Comparison of ENCODE assay signal across 1 cellular context in the genomic region with DNA sequence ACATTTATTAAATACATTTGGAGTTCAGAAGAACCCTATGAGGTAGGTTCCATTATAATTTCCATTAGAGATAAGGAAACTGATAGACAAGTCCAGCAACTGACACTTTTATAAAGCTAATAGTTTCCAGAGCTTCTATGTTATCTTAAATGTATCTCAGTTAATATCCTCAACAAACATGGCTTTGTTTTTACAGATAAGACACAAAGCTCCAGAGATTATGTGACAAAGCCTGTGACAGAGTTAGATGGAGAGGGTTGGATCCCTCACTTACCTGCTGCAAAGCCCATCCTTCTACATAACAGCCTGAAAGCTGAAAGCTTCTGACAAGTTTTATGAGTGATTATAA.
A peak's percentile ranks its signal among the peaks of the same experiment; 100 is the strongest.
TF ChIP-seq lines count a peak whose summit lies in the region.

No MANE protein-coding gene starts in this region.

TF ChIP-seq in HepG2, 621 proteins besides CTCF, POLR2A, EP300 and RAD21 (continued from another document and continues in another):
- TF ChIP-seq, protein P1, sequence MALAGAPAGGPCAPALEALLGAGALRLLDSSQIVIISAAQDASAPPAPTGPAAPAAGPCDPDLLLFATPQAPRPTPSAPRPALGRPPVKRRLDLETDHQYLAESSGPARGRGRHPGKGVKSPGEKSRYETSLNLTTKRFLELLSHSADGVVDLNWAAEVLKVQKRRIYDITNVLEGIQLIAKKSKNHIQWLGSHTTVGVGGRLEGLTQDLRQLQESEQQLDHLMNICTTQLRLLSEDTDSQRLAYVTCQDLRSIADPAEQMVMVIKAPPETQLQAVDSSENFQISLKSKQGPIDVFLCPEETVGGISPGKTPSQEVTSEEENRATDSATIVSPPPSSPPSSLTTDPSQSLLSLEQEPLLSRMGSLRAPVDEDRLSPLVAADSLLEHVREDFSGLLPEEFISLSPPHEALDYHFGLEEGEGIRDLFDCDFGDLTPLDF (CRISPR knock-in tag; IDR thresholded peaks at IDR 0.05), result no peak
- TF ChIP-seq ZNF430 (CRISPR knock-in tag; IDR thresholded peaks at IDR 0.05) (0 out of 2 replicates have a peak, but pooled peaks have one; percentile 10), ZSCAN31 (CRISPR knock-in tag; IDR thresholded peaks at IDR 0.05; ENCODE audit: low read depth) (peak; percentile 31; the same call in 1 of the 2 replicates), JUN (CRISPR knock-in tag; IDR thresholded peaks at IDR 0.05) (no peak), RFX5 (IDR thresholded peaks at IDR 0.05; ENCODE audit: low read depth, low read length) (no peak), TP53 (CRISPR knock-in tag; conservative IDR thresholded peaks at IDR 0.05) (no peak), ATRX (CRISPR knock-in tag; IDR thresholded peaks at IDR 0.05; ENCODE audit: borderline replicate concordance) (no peak), LCORL (IDR thresholded peaks at IDR 0.05) (no peak), LCORL (CRISPR knock-in tag; IDR thresholded peaks at IDR 0.05) (no peak), SMYD3 (CRISPR knock-in tag; IDR thresholded peaks at IDR 0.05) (0 out of 2 replicates have a peak, but pooled peaks have one; percentile 10), TMF1 (CRISPR knock-in tag; IDR thresholded peaks at IDR 0.05; ENCODE audit: low read depth) (no peak), ZNF547 (CRISPR knock-in tag; IDR thresholded peaks at IDR 0.05) (no peak), TRIM24 (CRISPR knock-in tag; IDR thresholded peaks at IDR 0.05) (no peak), ZFP41 (CRISPR knock-in tag; IDR thresholded peaks at IDR 0.05; ENCODE audit: borderline replicate concordance) (no peak), SP5 (CRISPR knock-in tag; IDR thresholded peaks at IDR 0.05; ENCODE audit: borderline replicate concordance, low read depth) (no peak), ZNF644 (CRISPR knock-in tag; IDR thresholded peaks at IDR 0.05; ENCODE audit: low read depth) (no peak), ELF4 (CRISPR knock-in tag; IDR thresholded peaks at IDR 0.05; ENCODE audit: borderline replicate concordance) (0 out of 2 replicates have a peak, but pooled peaks have one; percentile 14), HMG20B (CRISPR knock-in tag; conservative IDR thresholded peaks at IDR 0.05) (no peak), ZNF772 (CRISPR knock-in tag; IDR thresholded peaks at IDR 0.05) (0 out of 2 replicates have a peak, but pooled peaks have one; percentile 2), TAF1 (CRISPR knock-in tag; IDR thresholded peaks at IDR 0.05) (no peak), HOXA7 (CRISPR knock-in tag; IDR thresholded peaks at IDR 0.05) (no peak), ZNF777 (CRISPR knock-in tag; IDR thresholded peaks at IDR 0.05) (0 out of 2 replicates have a peak, but pooled peaks have one; percentile 9)
- TF ChIP-seq, protein P2, sequence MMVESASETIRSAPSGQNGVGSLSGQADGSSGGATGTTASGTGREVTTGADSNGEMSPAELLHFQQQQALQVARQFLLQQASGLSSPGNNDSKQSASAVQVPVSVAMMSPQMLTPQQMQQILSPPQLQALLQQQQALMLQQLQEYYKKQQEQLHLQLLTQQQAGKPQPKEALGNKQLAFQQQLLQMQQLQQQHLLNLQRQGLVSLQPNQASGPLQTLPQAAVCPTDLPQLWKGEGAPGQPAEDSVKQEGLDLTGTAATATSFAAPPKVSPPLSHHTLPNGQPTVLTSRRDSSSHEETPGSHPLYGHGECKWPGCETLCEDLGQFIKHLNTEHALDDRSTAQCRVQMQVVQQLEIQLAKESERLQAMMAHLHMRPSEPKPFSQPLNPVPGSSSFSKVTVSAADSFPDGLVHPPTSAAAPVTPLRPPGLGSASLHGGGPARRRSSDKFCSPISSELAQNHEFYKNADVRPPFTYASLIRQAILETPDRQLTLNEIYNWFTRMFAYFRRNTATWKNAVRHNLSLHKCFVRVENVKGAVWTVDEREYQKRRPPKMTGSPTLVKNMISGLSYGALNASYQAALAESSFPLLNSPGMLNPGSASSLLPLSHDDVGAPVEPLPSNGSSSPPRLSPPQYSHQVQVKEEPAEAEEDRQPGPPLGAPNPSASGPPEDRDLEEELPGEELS (CRISPR knock-in tag; IDR thresholded peaks at IDR 0.05), result no peak
- TF ChIP-seq, protein P3, sequence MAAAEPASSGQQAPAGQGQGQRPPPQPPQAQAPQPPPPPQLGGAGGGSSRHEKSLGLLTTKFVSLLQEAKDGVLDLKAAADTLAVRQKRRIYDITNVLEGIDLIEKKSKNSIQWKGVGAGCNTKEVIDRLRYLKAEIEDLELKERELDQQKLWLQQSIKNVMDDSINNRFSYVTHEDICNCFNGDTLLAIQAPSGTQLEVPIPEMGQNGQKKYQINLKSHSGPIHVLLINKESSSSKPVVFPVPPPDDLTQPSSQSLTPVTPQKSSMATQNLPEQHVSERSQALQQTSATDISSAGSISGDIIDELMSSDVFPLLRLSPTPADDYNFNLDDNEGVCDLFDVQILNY (CRISPR knock-in tag; conservative IDR thresholded peaks at IDR 0.05), result no peak
- TF ChIP-seq, protein P4, sequence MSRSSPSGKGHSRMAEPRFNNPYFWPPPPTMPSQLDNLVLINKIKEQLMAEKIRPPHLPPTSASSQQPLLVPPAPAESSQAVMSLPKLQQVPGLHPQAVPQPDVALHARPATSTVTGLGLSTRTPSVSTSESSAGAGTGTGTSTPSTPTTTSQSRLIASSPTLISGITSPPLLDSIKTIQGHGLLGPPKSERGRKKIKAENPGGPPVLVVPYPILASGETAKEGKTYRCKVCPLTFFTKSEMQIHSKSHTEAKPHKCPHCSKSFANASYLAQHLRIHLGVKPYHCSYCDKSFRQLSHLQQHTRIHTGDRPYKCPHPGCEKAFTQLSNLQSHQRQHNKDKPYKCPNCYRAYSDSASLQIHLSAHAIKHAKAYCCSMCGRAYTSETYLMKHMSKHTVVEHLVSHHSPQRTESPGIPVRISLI (CRISPR knock-in tag; IDR thresholded peaks at IDR 0.05; ENCODE audit: borderline replicate concordance), result no peak
- TF ChIP-seq, protein P5, sequence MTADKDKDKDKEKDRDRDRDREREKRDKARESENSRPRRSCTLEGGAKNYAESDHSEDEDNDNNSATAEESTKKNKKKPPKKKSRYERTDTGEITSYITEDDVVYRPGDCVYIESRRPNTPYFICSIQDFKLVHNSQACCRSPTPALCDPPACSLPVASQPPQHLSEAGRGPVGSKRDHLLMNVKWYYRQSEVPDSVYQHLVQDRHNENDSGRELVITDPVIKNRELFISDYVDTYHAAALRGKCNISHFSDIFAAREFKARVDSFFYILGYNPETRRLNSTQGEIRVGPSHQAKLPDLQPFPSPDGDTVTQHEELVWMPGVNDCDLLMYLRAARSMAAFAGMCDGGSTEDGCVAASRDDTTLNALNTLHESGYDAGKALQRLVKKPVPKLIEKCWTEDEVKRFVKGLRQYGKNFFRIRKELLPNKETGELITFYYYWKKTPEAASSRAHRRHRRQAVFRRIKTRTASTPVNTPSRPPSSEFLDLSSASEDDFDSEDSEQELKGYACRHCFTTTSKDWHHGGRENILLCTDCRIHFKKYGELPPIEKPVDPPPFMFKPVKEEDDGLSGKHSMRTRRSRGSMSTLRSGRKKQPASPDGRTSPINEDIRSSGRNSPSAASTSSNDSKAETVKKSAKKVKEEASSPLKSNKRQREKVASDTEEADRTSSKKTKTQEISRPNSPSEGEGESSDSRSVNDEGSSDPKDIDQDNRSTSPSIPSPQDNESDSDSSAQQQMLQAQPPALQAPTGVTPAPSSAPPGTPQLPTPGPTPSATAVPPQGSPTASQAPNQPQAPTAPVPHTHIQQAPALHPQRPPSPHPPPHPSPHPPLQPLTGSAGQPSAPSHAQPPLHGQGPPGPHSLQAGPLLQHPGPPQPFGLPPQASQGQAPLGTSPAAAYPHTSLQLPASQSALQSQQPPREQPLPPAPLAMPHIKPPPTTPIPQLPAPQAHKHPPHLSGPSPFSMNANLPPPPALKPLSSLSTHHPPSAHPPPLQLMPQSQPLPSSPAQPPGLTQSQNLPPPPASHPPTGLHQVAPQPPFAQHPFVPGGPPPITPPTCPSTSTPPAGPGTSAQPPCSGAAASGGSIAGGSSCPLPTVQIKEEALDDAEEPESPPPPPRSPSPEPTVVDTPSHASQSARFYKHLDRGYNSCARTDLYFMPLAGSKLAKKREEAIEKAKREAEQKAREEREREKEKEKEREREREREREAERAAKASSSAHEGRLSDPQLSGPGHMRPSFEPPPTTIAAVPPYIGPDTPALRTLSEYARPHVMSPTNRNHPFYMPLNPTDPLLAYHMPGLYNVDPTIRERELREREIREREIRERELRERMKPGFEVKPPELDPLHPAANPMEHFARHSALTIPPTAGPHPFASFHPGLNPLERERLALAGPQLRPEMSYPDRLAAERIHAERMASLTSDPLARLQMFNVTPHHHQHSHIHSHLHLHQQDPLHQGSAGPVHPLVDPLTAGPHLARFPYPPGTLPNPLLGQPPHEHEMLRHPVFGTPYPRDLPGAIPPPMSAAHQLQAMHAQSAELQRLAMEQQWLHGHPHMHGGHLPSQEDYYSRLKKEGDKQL (CRISPR knock-in tag; IDR thresholded peaks at IDR 0.05; ENCODE audit: low read depth), result no peak
- TF ChIP-seq, protein P6, sequence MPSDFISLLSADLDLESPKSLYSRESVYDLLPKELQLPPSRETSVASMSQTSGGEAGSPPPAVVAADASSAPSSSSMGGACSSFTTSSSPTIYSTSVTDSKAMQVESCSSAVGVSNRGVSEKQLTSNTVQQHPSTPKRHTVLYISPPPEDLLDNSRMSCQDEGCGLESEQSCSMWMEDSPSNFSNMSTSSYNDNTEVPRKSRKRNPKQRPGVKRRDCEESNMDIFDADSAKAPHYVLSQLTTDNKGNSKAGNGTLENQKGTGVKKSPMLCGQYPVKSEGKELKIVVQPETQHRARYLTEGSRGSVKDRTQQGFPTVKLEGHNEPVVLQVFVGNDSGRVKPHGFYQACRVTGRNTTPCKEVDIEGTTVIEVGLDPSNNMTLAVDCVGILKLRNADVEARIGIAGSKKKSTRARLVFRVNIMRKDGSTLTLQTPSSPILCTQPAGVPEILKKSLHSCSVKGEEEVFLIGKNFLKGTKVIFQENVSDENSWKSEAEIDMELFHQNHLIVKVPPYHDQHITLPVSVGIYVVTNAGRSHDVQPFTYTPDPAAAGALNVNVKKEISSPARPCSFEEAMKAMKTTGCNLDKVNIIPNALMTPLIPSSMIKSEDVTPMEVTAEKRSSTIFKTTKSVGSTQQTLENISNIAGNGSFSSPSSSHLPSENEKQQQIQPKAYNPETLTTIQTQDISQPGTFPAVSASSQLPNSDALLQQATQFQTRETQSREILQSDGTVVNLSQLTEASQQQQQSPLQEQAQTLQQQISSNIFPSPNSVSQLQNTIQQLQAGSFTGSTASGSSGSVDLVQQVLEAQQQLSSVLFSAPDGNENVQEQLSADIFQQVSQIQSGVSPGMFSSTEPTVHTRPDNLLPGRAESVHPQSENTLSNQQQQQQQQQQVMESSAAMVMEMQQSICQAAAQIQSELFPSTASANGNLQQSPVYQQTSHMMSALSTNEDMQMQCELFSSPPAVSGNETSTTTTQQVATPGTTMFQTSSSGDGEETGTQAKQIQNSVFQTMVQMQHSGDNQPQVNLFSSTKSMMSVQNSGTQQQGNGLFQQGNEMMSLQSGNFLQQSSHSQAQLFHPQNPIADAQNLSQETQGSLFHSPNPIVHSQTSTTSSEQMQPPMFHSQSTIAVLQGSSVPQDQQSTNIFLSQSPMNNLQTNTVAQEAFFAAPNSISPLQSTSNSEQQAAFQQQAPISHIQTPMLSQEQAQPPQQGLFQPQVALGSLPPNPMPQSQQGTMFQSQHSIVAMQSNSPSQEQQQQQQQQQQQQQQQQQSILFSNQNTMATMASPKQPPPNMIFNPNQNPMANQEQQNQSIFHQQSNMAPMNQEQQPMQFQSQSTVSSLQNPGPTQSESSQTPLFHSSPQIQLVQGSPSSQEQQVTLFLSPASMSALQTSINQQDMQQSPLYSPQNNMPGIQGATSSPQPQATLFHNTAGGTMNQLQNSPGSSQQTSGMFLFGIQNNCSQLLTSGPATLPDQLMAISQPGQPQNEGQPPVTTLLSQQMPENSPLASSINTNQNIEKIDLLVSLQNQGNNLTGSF (CRISPR knock-in tag; IDR thresholded peaks at IDR 0.05), result no peak
- TF ChIP-seq, protein P7, sequence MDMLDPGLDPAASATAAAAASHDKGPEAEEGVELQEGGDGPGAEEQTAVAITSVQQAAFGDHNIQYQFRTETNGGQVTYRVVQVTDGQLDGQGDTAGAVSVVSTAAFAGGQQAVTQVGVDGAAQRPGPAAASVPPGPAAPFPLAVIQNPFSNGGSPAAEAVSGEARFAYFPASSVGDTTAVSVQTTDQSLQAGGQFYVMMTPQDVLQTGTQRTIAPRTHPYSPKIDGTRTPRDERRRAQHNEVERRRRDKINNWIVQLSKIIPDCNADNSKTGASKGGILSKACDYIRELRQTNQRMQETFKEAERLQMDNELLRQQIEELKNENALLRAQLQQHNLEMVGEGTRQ (IDR thresholded peaks at IDR 0.05; ENCODE audit: low read depth, low read length), result no peak
- TF ChIP-seq, protein P7 (CRISPR knock-in tag; IDR thresholded peaks at IDR 0.05; ENCODE audit: borderline replicate concordance), result 0 out of 2 replicates have a peak, but pooled peaks have one; percentile 9
- TF ChIP-seq, protein P8, sequence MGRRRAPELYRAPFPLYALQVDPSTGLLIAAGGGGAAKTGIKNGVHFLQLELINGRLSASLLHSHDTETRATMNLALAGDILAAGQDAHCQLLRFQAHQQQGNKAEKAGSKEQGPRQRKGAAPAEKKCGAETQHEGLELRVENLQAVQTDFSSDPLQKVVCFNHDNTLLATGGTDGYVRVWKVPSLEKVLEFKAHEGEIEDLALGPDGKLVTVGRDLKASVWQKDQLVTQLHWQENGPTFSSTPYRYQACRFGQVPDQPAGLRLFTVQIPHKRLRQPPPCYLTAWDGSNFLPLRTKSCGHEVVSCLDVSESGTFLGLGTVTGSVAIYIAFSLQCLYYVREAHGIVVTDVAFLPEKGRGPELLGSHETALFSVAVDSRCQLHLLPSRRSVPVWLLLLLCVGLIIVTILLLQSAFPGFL (CRISPR knock-in tag; IDR thresholded peaks at IDR 0.05), result no peak
- TF ChIP-seq, protein P9, sequence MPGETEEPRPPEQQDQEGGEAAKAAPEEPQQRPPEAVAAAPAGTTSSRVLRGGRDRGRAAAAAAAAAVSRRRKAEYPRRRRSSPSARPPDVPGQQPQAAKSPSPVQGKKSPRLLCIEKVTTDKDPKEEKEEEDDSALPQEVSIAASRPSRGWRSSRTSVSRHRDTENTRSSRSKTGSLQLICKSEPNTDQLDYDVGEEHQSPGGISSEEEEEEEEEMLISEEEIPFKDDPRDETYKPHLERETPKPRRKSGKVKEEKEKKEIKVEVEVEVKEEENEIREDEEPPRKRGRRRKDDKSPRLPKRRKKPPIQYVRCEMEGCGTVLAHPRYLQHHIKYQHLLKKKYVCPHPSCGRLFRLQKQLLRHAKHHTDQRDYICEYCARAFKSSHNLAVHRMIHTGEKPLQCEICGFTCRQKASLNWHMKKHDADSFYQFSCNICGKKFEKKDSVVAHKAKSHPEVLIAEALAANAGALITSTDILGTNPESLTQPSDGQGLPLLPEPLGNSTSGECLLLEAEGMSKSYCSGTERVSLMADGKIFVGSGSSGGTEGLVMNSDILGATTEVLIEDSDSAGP (CRISPR knock-in tag; IDR thresholded peaks at IDR 0.05; ENCODE audit: borderline replicate concordance), result no peak
